10 cellular contexts compared by ENCODE assay signal in the genomic region with DNA sequence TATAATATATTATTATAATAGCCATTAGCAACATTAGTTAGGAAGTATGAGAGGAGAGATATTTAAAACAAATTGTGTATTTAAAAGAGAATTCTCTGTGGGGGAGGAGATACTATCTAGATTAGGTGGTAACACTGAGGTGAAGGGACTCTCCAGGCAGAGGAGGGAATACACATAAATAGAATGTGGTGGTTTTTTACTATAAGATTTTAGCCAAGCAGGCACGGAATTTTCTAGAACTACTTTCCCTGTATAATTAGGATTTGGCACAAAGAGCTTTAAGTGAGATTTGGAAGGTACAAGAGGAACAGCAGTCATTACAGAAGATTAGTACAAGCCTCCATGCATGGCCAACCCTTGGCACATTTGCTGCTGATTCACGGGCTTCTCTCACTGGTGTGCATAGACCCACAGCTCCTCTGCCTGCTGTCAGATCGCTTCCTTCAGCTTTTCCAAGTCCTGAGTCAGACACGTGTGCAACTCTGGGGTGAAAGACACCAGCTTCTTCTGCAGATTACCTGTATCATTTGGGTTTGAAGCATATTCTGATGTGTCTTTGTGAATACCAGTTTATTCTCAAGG.
DNase-seq lines count a peak whose midpoint lies in the region; ATAC-seq lines count a peak whose summit lies in the region.
"Had no signal": no experiment of that assay in that cellular context is flagged by ENCODE, and none has a peak within 500 bp of the region (broad histone marks: within the 10 kb centered on the region; RNA-seq: fewer than 3 reads in every experiment).

No MANE protein-coding gene starts in this region.

- no peaks in the 10 kb centered on the region for H3K79me1 ChIP-seq in mesendoderm (ENCODE audit: low read length)

- no CpG with 5 or more reads among the region's 4 CpGs for WGBS in mesendoderm (ENCODE audit: extremely low coverage, insufficient coverage, low lambda C conversion rate)

- no peak overlapping the region for H4K5ac ChIP-seq in mesendoderm (ENCODE audit: low read length)

- H3K4me1 ChIP-seq in mesendoderm (ENCODE audit: control insufficient read depth, low read depth, low read length), result no peaks in the 10 kb centered on the region

- no peak overlapping the region for H2BK15ac ChIP-seq in mesendoderm (replicated peaks; ENCODE audit: low read depth)

- H2BK5ac ChIP-seq in mesendoderm (ENCODE audit: low read length), result no peak overlapping the region

- no peak overlapping the region for H4K8ac ChIP-seq in mesendoderm (ENCODE audit: low read depth, low read length)

- DNase-seq in MG63 (peak; percentile 78), mesendoderm (peak; percentile 60), hepatic stellate cell (ENCODE audit: low spot score) (no peak), NCI-H345 treated with DMSO at 0.1 percent for 48 hours (lab: John Stamatoyannopoulos, UW; ENCODE audit: unreplicated experiment) (no peak), NCI-H1048 (lab: John Stamatoyannopoulos, UW) (no peak)
- DNase-seq: central memory CD4-positive, alpha-beta T cell; GF-D8 had no signal

- no peak overlapping the region for H3K9ac ChIP-seq in mesendoderm (ENCODE audit: low read length)

- H3K79me2 ChIP-seq in mesendoderm (ENCODE audit: control insufficient read depth, insufficient read depth, low read length), result no peaks in the 10 kb centered on the region

- ATAC-seq in GM18868 (IDR thresholded peaks at IDR 0.05; ENCODE audit: unreplicated experiment) (peak; percentile 79), HG02623 (IDR thresholded peaks at IDR 0.05; ENCODE audit: unreplicated experiment) (peak; percentile 54), HG03280 (IDR thresholded peaks at IDR 0.05; ENCODE audit: unreplicated experiment) (no peak)

- H3K4me3 ChIP-seq in MG63 (no peak overlapping the region), mesendoderm (ENCODE audit: low read length) (no peak overlapping the region)

- H3K36me3 ChIP-seq in MG63 (no peaks in the 10 kb centered on the region), mesendoderm (ENCODE audit: control insufficient read depth, insufficient read depth, low read length) (no peaks in the 10 kb centered on the region)

- H3K27me3 ChIP-seq in MG63 (no peaks in the 10 kb centered on the region), mesendoderm (ENCODE audit: insufficient read depth, low read length, poor library complexity) (no peaks in the 10 kb centered on the region)

- no peak overlapping the region for H2BK120ac ChIP-seq in mesendoderm (ENCODE audit: low read depth, low read length)

- no peak overlapping the region for H3K23ac ChIP-seq in mesendoderm (ENCODE audit: low read length)

- no peak overlapping the region for H3K18ac ChIP-seq in mesendoderm (ENCODE audit: low read length)

- H3K56ac ChIP-seq in mesendoderm (ENCODE audit: low read length), result no peak overlapping the region

- no peak overlapping the region for H3K4ac ChIP-seq in mesendoderm (ENCODE audit: low read depth, low read length)

- no peak overlapping the region for H2AK5ac ChIP-seq in mesendoderm (ENCODE audit: low read length)

- H3K9me3 ChIP-seq in MG63, result no peaks in the 10 kb centered on the region

- no peak overlapping the region for H3K27ac ChIP-seq in mesendoderm (ENCODE audit: low read depth, low read length)

- H3K4me2 ChIP-seq in mesendoderm (ENCODE audit: low read length), result no peak overlapping the region

Comparison
In these comparisons a context has a peak if more than half of its experiments do, and no peak if none do; other contexts are left out.
1. DNase-seq: peak in MG63 (single experiment) and mesendoderm (single experiment); none in hepatic stellate cell (single experiment), NCI-H345 treated with DMSO at 0.1 percent for 48 hours (single experiment) and NCI-H1048 (single experiment).